Comparison of ENCODE assay signal across 9 cellular contexts in the genomic region with DNA sequence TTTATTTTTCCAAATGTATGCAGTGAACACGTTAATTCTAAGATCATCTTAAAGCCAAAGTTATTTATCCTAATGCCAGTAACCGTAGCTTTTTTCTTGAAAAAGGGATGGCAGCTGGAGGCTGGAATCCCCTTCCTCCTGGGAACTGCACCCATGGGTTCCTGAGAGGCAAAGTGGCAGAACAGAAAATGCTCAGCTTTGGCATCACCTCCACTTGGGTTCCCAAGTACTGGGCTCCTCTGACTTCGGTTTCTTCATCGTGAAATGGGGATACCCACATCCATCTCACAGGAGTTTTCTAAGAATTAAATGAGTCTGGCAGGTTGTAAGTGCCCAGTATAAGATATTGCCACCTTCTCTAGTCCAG. TPM values are rescaled to one million over a fixed set of nuclear protein-coding genes. Genes with fewer than 3 reads are reported as not detected.
A peak's percentile ranks its signal among the peaks of the same experiment; 100 is the strongest.
DNase-seq lines count a peak whose midpoint lies in the region; ATAC-seq and TF ChIP-seq lines count a peak whose summit lies in the region.
"Had no signal": no experiment of that assay in that cellular context is flagged by ENCODE, and none has a peak within 500 bp of the region (broad histone marks: within the 10 kb centered on the region; RNA-seq: fewer than 3 reads in every experiment).

No MANE protein-coding gene starts in this region.

- CTCF ChIA-PET in SK-N-SH (lab: Yijun Ruan, JAX): interaction anchor here (0.8 kb wide), 4 partner anchors 21 to 246 kb away, joined by 3 read pairs; no protein-coding TSS in a partner anchor

- TF ChIP-seq CTCF in GM12865 (IDR thresholded peaks at IDR 0.05; ENCODE audit: insufficient read depth, low read depth, low read length, missing control alignments) (no peak), HFF-Myc (IDR thresholded peaks at IDR 0.05; ENCODE audit: low read depth, low read length, missing control alignments) (no peak), SK-N-SH (IDR thresholded peaks at IDR 0.05) (no peak), stomach (IDR thresholded peaks at IDR 0.05) (no peak)

- no peak for TF ChIP-seq POLR2A in stomach (IDR thresholded peaks at IDR 0.05)

- POLR2A ChIA-PET in SK-N-SH (lab: Yijun Ruan, JAX): no interaction called here

- H3K4me1 ChIP-seq in SK-N-SH (ENCODE audit: control insufficient read depth in 1 of 2, insufficient read depth in 2 of 2, low read depth in 1 of 2, low read length in 1 of 2) (no peaks in the 10 kb centered on the region; a peak in 1 of 4 replicates), right cardiac atrium (ENCODE audit: control insufficient read depth, insufficient read depth, low read length) (no peaks in the 10 kb centered on the region), stomach (peaks cover 0 to 13% (median 5%) of the 10 kb centered on the region in 4 donors)

- H2AFZ ChIP-seq in SK-N-SH (ENCODE audit: low read depth): peak overlapping the region; percentile 96

- DNase-seq in GM12865 (ENCODE audit: low read depth) (no peak), HFF-Myc (ENCODE audit: extremely low read depth, low read depth) (no peak), SK-N-SH (no peak), right cardiac atrium (no peak), stomach (no peak), SK-N-DZ (ENCODE audit: low spot score) (no peak), retina (no peak), globus pallidus (ENCODE audit: low spot score) (no peak)

- TF ChIP-seq RAD21 in SK-N-SH (IDR thresholded peaks at IDR 0.05; ENCODE audit: low read length): no peak

- no peaks in the 10 kb centered on the region for H3F3A ChIP-seq in SK-N-SH (replicated peaks; ENCODE audit: insufficient read depth)

- no peak for TF ChIP-seq EP300 in SK-N-SH (IDR thresholded peaks at IDR 0.05; ENCODE audit: borderline replicate concordance in 1 of 2, low read depth in 1 of 2, low read length in 1 of 2)
- no peak for TF ChIP-seq EP300 in stomach (IDR thresholded peaks at IDR 0.05)

- H3K9ac ChIP-seq in SK-N-SH: peak overlapping the region; percentile 50; the same call in 1 of the 2 replicates

- no peaks in the 10 kb centered on the region for H4K20me1 ChIP-seq in SK-N-SH (ENCODE audit: insufficient read depth)

- H3K27ac ChIP-seq in SK-N-SH (ENCODE audit: low read depth in 2 of 2, low read length in 1 of 2) (no peak overlapping the region), right cardiac atrium (ENCODE audit: low read length) (no peak overlapping the region), stomach (peak overlapping the region in 3 of 5 donors; percentile 70 to 77 (median 71))

- no peaks in the 10 kb centered on the region for H3K27me3 ChIP-seq in SK-N-SH (ENCODE audit: insufficient read depth)
- H3K27me3 ChIP-seq in right cardiac atrium (ENCODE audit: control insufficient read depth, insufficient read depth): no peaks in the 10 kb centered on the region
- H3K27me3 ChIP-seq in stomach: no peaks in the 10 kb centered on the region

- H3K9me3 ChIP-seq in SK-N-SH: no peaks in the 10 kb centered on the region
- no peaks in the 10 kb centered on the region for H3K9me3 ChIP-seq in right cardiac atrium (ENCODE audit: control insufficient read depth, low read length)
- no peaks in the 10 kb centered on the region for H3K9me3 ChIP-seq in stomach

- no peaks in the 10 kb centered on the region for H3K36me3 ChIP-seq in SK-N-SH (replicated peaks in 1 of 2; ENCODE audit: control insufficient read depth in 1 of 2, insufficient read depth in 2 of 2, low read length in 1 of 2)
- H3K36me3 ChIP-seq in stomach: no peaks in the 10 kb centered on the region

- intact Hi-C loops in right cardiac atrium (cut with DNase I) (no loop called here), stomach (cut with DNase I; ENCODE audit: low total_unique reads) (no loop called here)

- 56% methylated on average over 4 of the region's 4 CpGs for WGBS in SK-N-SH (ENCODE audit: low lambda C conversion rate)
- 46% methylated on average over 4 of the region's 4 CpGs for WGBS in right cardiac atrium
- 35 to 49% (median 40%) methylated on average over 4 of the region's 4 CpGs for WGBS in stomach, 5 donors

- H3K9me2 ChIP-seq in SK-N-SH: no peaks in the 10 kb centered on the region

- H3K79me2 ChIP-seq in SK-N-SH (ENCODE audit: insufficient read depth): no peaks in the 10 kb centered on the region

- H3K4me3 ChIP-seq in GM12865 (ENCODE audit: low read depth, low read length): peak overlapping the region; percentile 64
- peak overlapping the region; percentile 50 for H3K4me3 ChIP-seq in HFF-Myc (replicated peaks; ENCODE audit: low read depth, low read length)
- H3K4me3 ChIP-seq in SK-N-SH (ENCODE audit: low read depth in 2 of 2, low read length in 1 of 2): peak overlapping the region; percentile 47 to 68
- H3K4me3 ChIP-seq in right cardiac atrium (ENCODE audit: low read length): peak overlapping the region; percentile 53
- H3K4me3 ChIP-seq in stomach: peak overlapping the region; percentile 49 to 58 (median 52)

- peak overlapping the region; percentile 84 for H3K4me2 ChIP-seq in SK-N-SH

- ATAC-seq in right cardiac atrium: peak in 1 of 2 donors; percentile 27

TF ChIP-seq in SK-N-SH, 30 proteins besides CTCF, POLR2A, EP300 and RAD21 (continues in another document):
- TF ChIP-seq FOXM1 (IDR thresholded peaks at IDR 0.05; ENCODE audit: low read depth) (no peak), JUND (IDR thresholded peaks at IDR 0.05) (no peak), MEF2A (IDR thresholded peaks at IDR 0.05; ENCODE audit: borderline replicate concordance, low read depth) (no peak), RCOR1 (IDR thresholded peaks at IDR 0.05; ENCODE audit: low read length) (no peak), SMC3 (IDR thresholded peaks at IDR 0.05; ENCODE audit: low read depth, low read length) (no peak)
- TF ChIP-seq, protein P1, sequence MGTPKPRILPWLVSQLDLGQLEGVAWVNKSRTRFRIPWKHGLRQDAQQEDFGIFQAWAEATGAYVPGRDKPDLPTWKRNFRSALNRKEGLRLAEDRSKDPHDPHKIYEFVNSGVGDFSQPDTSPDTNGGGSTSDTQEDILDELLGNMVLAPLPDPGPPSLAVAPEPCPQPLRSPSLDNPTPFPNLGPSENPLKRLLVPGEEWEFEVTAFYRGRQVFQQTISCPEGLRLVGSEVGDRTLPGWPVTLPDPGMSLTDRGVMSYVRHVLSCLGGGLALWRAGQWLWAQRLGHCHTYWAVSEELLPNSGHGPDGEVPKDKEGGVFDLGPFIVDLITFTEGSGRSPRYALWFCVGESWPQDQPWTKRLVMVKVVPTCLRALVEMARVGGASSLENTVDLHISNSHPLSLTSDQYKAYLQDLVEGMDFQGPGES (IDR thresholded peaks at IDR 0.05; ENCODE audit: low read depth, low read length): no peak
- TF ChIP-seq, protein P2, sequence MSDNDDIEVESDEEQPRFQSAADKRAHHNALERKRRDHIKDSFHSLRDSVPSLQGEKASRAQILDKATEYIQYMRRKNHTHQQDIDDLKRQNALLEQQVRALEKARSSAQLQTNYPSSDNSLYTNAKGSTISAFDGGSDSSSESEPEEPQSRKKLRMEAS (IDR thresholded peaks at IDR 0.05; ENCODE audit: low read depth): no peak
- TF ChIP-seq, protein P3, sequence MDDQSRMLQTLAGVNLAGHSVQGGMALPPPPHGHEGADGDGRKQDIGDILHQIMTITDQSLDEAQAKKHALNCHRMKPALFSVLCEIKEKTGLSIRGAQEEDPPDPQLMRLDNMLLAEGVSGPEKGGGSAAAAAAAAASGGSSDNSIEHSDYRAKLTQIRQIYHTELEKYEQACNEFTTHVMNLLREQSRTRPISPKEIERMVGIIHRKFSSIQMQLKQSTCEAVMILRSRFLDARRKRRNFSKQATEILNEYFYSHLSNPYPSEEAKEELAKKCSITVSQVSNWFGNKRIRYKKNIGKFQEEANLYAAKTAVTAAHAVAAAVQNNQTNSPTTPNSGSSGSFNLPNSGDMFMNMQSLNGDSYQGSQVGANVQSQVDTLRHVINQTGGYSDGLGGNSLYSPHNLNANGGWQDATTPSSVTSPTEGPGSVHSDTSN (IDR thresholded peaks at IDR 0.05): no peak

RNA-seq across cellular contexts. Expression of a gene that starts 6.2 kb away (rescaled TPM):
- polyA plus RNA-seq in SK-N-SH (2012; rRNA removed) (not detected in 2 replicates), right cardiac atrium (0.16 TPM), stomach (under 1 TPM; 0.62 to 0.92 (median 0.68) TPM)
- not detected in 2 replicates for polyA plus RNA-seq in SK-N-SH (2012; cell fraction: cytosol; rRNA removed)
- not detected in 2 replicates for polyA plus RNA-seq in SK-N-SH (2012; cell fraction: nucleus; rRNA removed)
- total RNA-seq in right cardiac atrium (1 to 10 TPM in 2 of 4 donors, under 1 TPM in 2; 0.40 to 1.9 (median 0.97) TPM), stomach (10 to 100 TPM in 2 of 5 donors, 1 to 10 TPM in 2, not detected in 1; 2.7 to 24.9 (median 14.2) TPM)
- 0.14 TPM in 1 of 2 replicates, not detected in the other for polyA plus RNA-seq in SK-N-DZ (2014; cell fraction: cytosol; rRNA removed)
- polyA plus RNA-seq in SK-N-DZ (2014; cell fraction: nucleus; rRNA removed): 0.05 TPM in 1 of 2 replicates, not detected in the other
- total RNA-seq: NCI-H460 had no signal

RNA-seq across cellular contexts. Expression of a gene that starts 18.7 kb away (rescaled TPM):
- polyA plus RNA-seq in SK-N-SH (2012; rRNA removed): not detected in 2 replicates
- polyA plus RNA-seq in SK-N-SH (2012; cell fraction: cytosol; rRNA removed): not detected in 2 replicates
- polyA plus RNA-seq in SK-N-SH (2012; cell fraction: nucleus; rRNA removed): not detected in 2 replicates
- under 1 TPM in 3 of 4 donors, not detected in 1; 0.24 to 0.77 (median 0.36) TPM for total RNA-seq in right cardiac atrium
- not detected for polyA plus RNA-seq in right cardiac atrium
- not detected for total RNA-seq in stomach
- under 1 TPM in 1 of 3 donors, not detected in 2; 0.18 TPM for polyA plus RNA-seq in stomach
- not detected in 2 replicates for polyA plus RNA-seq in SK-N-DZ (2014; cell fraction: cytosol; rRNA removed)
- not detected in 2 replicates for polyA plus RNA-seq in SK-N-DZ (2014; cell fraction: nucleus; rRNA removed)
- total RNA-seq: NCI-H460 had no signal

RNA-seq across cellular contexts. Expression of a gene that starts 26.0 kb away (rescaled TPM):
- polyA plus RNA-seq in SK-N-SH (2012; rRNA removed): not detected in 2 replicates
- polyA plus RNA-seq in SK-N-SH (2012; cell fraction: cytosol; rRNA removed): not detected in 2 replicates
- 0.05 and 0.33 TPM in 2 replicates for polyA plus RNA-seq in SK-N-SH (2012; cell fraction: nucleus; rRNA removed)
- not detected for total RNA-seq in right cardiac atrium
- not detected for polyA plus RNA-seq in right cardiac atrium
- not detected for total RNA-seq in stomach
- not detected for polyA plus RNA-seq in stomach
- not detected in 2 replicates for polyA plus RNA-seq in SK-N-DZ (2014; cell fraction: cytosol; rRNA removed)
- not detected in 2 replicates for polyA plus RNA-seq in SK-N-DZ (2014; cell fraction: nucleus; rRNA removed)
- total RNA-seq: NCI-H460 had no signal

RNA-seq across cellular contexts. Expression of a gene that starts 34.3 kb away (rescaled TPM):
- not detected in 2 replicates for polyA plus RNA-seq in SK-N-SH (2012; rRNA removed)
- not detected in 2 replicates for polyA plus RNA-seq in SK-N-SH (2012; cell fraction: cytosol; rRNA removed)
- not detected in 2 replicates for polyA plus RNA-seq in SK-N-SH (2012; cell fraction: nucleus; rRNA removed)
- total RNA-seq in right cardiac atrium: not detected
- polyA plus RNA-seq in right cardiac atrium: not detected
- total RNA-seq in stomach: not detected
- not detected for polyA plus RNA-seq in stomach
- polyA plus RNA-seq in SK-N-DZ (2014; cell fraction: cytosol; rRNA removed): not detected in 2 replicates
- not detected in 2 replicates for polyA plus RNA-seq in SK-N-DZ (2014; cell fraction: nucleus; rRNA removed)
- total RNA-seq: NCI-H460 had no signal

Comparison
In these comparisons a context has a peak if more than half of its experiments do, and no peak if none do; other contexts are left out.
1. H3K27ac ChIP-seq: peak in stomach (3 of 5); none in SK-N-SH (0 of 2) and right cardiac atrium (single experiment).
2. Peak in every context shown above with its lines, with median percentiles within 50 percentile points of each other: H3K4me3 ChIP-seq.